ENCODE assay signal across 12 cellular contexts in the genomic region with DNA sequence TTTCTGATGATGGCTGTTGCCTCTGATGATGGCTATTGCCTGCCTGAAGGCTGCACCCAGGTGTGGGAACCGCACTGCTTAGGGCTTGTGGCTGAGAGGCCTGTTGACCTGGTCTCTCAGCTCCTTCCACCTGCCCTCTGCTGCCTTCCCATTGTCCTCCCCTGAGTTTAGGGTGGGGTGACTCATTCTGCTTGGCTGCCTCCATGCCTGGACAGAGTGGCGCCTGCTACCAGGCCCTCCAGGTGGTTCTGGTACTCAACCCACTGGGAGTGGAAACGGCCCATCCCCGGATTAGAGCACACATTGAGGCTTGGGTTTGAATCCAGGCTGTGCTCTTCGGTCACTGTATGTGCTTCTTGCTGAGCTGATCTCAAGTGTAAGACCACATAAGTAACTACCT.
"Had no signal": no experiment of that assay in that cellular context is flagged by ENCODE, and none has a peak within 500 bp of the region (broad histone marks: within the 10 kb centered on the region; RNA-seq: fewer than 3 reads in every experiment).

No MANE protein-coding gene starts in this region.

- H3K9me3 Mint-ChIP-seq: activated CD4-positive, alpha-beta memory T cell treated with anti-CD3 and anti-CD28 coated beads for 36 hours had no signal

- H3K4me3 Mint-ChIP-seq: activated CD4-positive, alpha-beta memory T cell treated with anti-CD3 and anti-CD28 coated beads for 36 hours; activated naive CD8-positive, alpha-beta T cell treated with anti-CD3 and anti-CD28 coated beads, Interleukin-2, amount 10 ng/mL, durations not matched to agents 7 days and 5 days; naive thymus-derived CD4-positive, alpha-beta T cell had no signal

- H3K4me1 Mint-ChIP-seq: naive thymus-derived CD4-positive, alpha-beta T cell had no signal

- H3K36me3 ChIP-seq: right atrium auricular region, uterus had no signal

- H3K27ac Mint-ChIP-seq: activated CD4-positive, alpha-beta memory T cell treated with anti-CD3 and anti-CD28 coated beads for 36 hours; activated naive CD8-positive, alpha-beta T cell treated with anti-CD3 and anti-CD28 coated beads, Interleukin-2, amount 10 ng/mL, durations not matched to agents 7 days and 5 days; naive thymus-derived CD4-positive, alpha-beta T cell had no signal

- DNase-seq: activated CD4-positive, alpha-beta memory T cell treated with anti-CD3 and anti-CD28 coated beads for 36 hours; activated naive CD8-positive, alpha-beta T cell treated with anti-CD3 and anti-CD28 coated beads, Interleukin-2, amount 10 ng/mL, durations not matched to agents 7 days and 5 days; activated T-cell treated with anti-CD3 and anti-CD28 coated beads, Interleukin-2, amount 50 U/mL, for 48 hours; anterior cingulate cortex; cerebellar nuclear complex; dermis blood vessel endothelial cell; erythroblast; hypothalamus; naive thymus-derived CD4-positive, alpha-beta T cell; uterus had no signal

- H3K36me3 Mint-ChIP-seq: activated CD4-positive, alpha-beta memory T cell treated with anti-CD3 and anti-CD28 coated beads for 36 hours; activated naive CD8-positive, alpha-beta T cell treated with anti-CD3 and anti-CD28 coated beads, Interleukin-2, amount 10 ng/mL, durations not matched to agents 7 days and 5 days had no signal

- H3K9me3 ChIP-seq: right atrium auricular region, uterus had no signal

- ATAC-seq: naive thymus-derived CD4-positive, alpha-beta T cell had no signal

- H3K4me1 ChIP-seq: right atrium auricular region, uterus had no signal

- H3K4me3 ChIP-seq: right atrium auricular region, skin epidermis, uterus had no signal

- H3K27ac ChIP-seq: right atrium auricular region, skin epidermis, uterus had no signal

- H3K27me3 ChIP-seq: right atrium auricular region, uterus had no signal
